ENCODE assay signal across 1 cellular context in the genomic region with DNA sequence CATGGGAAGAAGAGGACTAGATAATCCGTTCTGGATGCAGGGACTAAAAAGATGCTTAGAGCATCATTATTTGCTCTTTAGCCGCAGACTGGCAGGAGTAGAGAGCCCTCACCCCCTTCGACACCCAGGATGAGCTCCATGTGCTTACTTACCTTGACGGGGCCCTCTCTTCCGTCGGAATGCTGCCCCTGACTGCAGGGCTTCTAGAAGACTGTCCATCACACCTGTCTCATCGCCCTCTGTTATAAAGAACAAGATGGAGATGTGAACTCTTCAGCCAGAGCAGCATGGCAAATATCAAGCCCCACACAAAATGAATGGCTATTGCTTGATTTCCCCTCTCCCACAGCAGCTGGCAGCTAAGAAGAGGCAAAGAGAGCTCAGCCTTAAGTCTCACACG.
TF ChIP-seq lines count a peak whose summit lies in the region.

No MANE protein-coding gene starts in this region.

TF ChIP-seq in neural cell, 6 proteins besides CTCF, POLR2A, EP300 and RAD21 (continued from another document):
- TF ChIP-seq, protein P1, sequence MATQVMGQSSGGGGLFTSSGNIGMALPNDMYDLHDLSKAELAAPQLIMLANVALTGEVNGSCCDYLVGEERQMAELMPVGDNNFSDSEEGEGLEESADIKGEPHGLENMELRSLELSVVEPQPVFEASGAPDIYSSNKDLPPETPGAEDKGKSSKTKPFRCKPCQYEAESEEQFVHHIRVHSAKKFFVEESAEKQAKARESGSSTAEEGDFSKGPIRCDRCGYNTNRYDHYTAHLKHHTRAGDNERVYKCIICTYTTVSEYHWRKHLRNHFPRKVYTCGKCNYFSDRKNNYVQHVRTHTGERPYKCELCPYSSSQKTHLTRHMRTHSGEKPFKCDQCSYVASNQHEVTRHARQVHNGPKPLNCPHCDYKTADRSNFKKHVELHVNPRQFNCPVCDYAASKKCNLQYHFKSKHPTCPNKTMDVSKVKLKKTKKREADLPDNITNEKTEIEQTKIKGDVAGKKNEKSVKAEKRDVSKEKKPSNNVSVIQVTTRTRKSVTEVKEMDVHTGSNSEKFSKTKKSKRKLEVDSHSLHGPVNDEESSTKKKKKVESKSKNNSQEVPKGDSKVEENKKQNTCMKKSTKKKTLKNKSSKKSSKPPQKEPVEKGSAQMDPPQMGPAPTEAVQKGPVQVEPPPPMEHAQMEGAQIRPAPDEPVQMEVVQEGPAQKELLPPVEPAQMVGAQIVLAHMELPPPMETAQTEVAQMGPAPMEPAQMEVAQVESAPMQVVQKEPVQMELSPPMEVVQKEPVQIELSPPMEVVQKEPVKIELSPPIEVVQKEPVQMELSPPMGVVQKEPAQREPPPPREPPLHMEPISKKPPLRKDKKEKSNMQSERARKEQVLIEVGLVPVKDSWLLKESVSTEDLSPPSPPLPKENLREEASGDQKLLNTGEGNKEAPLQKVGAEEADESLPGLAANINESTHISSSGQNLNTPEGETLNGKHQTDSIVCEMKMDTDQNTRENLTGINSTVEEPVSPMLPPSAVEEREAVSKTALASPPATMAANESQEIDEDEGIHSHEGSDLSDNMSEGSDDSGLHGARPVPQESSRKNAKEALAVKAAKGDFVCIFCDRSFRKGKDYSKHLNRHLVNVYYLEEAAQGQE (IDR thresholded peaks at IDR 0.05; ENCODE audit: borderline replicate concordance) = no peak
- no peak for TF ChIP-seq TAF1 (IDR thresholded peaks at IDR 0.05; ENCODE audit: low read depth)
